ENCODE assay signal across 19 cellular contexts in genomic region chrX:2888309-2888708, GRCh38. TPM values are rescaled to one million over a fixed set of nuclear protein-coding genes. Genes with fewer than 3 reads are reported as not detected.
DNase-seq lines count a peak whose midpoint lies in the region; ATAC-seq and TF ChIP-seq lines count a peak whose summit lies in the region.
"Had no signal": no experiment of that assay in that cellular context is flagged by ENCODE, and none has a peak within 500 bp of the region (broad histone marks: within the 10 kb centered on the region; RNA-seq: fewer than 3 reads in every experiment).

No MANE protein-coding gene starts in this region.

- peaks cover 2% of the 10 kb centered on the region for H3K4me1 ChIP-seq in skeletal muscle satellite cell (ENCODE audit: control insufficient read depth, insufficient read depth, low read length)
- H3K4me1 ChIP-seq: psoas muscle, upper lobe of right lung had no signal

- DNase-seq in SKM-1 treated with dmso at 0.1 percent for 144 hours (lab: John Stamatoyannopoulos, UW; ENCODE audit: unreplicated experiment) (peak; percentile 47), SKM-1 (lab: John Stamatoyannopoulos, UW; ENCODE audit: unreplicated experiment) (no peak), NOMO-1 treated with DMSO at 0.1 percent for 48 hours (lab: John Stamatoyannopoulos, UW; ENCODE audit: unreplicated experiment) (peak; percentile 93), fibroblast of villous mesenchyme (ENCODE audit: low read depth) (peak; percentile 43), AG08395 (ENCODE audit: low spot score) (no peak), NCI-H524 treated with DMSO at 0.1 percent for 48 hours (lab: John Stamatoyannopoulos, UW) (no peak)
- DNase-seq: activated CD4-positive, alpha-beta T cell treated with anti-CD3 and anti-CD28 coated beads, Interleukin-2, amount 10 ng/mL, durations not matched to agents 7 days and 5 days; activated CD8-positive, alpha-beta memory T cell treated with anti-CD3 and anti-CD28 coated beads, Interleukin-2, amount 50 U/mL, for 48 hours; anterior cingulate cortex; NCI-H1436 treated with DMSO at 0.1 percent for 48 hours; NCI-H2171 treated with DMSO at 0.1 percent for 48 hours; psoas muscle; Right ventricle myocardium superior; stimulated activated CD4-positive, alpha-beta T cell treated with anti-CD3 and anti-CD28 coated beads, Interleukin-4, amount 100 ng/mL, for 24 hours; stomach; T-helper 1 cell; upper lobe of right lung had no signal

- H3K36me3 ChIP-seq in skeletal muscle satellite cell (ENCODE audit: insufficient read depth, low read length) = no peaks in the 10 kb centered on the region
- H3K36me3 ChIP-seq: stomach, upper lobe of right lung had no signal

- H3K9me3 ChIP-seq in skeletal muscle satellite cell (replicated peaks; ENCODE audit: low read length) = no peaks in the 10 kb centered on the region
- H3K9me3 ChIP-seq: psoas muscle, stomach, upper lobe of right lung had no signal

- TF ChIP-seq CTCF in fibroblast of villous mesenchyme (IDR thresholded peaks at IDR 0.05; ENCODE audit: insufficient read depth, low read depth, low read length) = no peak

- no peaks in the 10 kb centered on the region for H3K27me3 ChIP-seq in skeletal muscle satellite cell (ENCODE audit: control insufficient read depth, insufficient read depth, low read length)
- H3K27me3 ChIP-seq: stomach, upper lobe of right lung had no signal

- no peak for ATAC-seq in GM21737 (IDR thresholded peaks at IDR 0.05; ENCODE audit: unreplicated experiment)
- ATAC-seq: psoas muscle, upper lobe of right lung had no signal

- H3K9ac ChIP-seq in skeletal muscle satellite cell (ENCODE audit: low read depth, low read length) = no peak overlapping the region

- H3K4me3 ChIP-seq in fibroblast of villous mesenchyme (ENCODE audit: low read depth, low read length) (no peak overlapping the region), skeletal muscle satellite cell (ENCODE audit: low read length) (no peak overlapping the region)

- peak overlapping the region; percentile 76 for H3K4me2 ChIP-seq in skeletal muscle satellite cell (ENCODE audit: low read length)

RNA-seq across cellular contexts. Expression of gene ARSD, which starts 40.8 kb away (rescaled TPM):
- 10.6 and 13.4 TPM in 2 replicates for total RNA-seq in fibroblast of villous mesenchyme
- 7.9 and 11.1 TPM in 2 replicates for total RNA-seq in skeletal muscle satellite cell (2012; rRNA removed)

RNA-seq across cellular contexts. Expression of gene GYG2, which starts 59.6 kb away (rescaled TPM):
- 3.5 and 3.9 TPM in 2 replicates for total RNA-seq in fibroblast of villous mesenchyme
- total RNA-seq in skeletal muscle satellite cell (2012; rRNA removed) = 0.51 and 1.5 TPM in 2 replicates
- total RNA-seq: activated CD4-positive, alpha-beta T cell treated with anti-CD3 and anti-CD28 coated beads, Interleukin-2, amount 10 ng/mL, durations not matched to agents 7 days and 5 days had no signal

Comparison
In these comparisons a context has a peak if more than half of its experiments do, and no peak if none do; other contexts are left out.
1. DNase-seq: peak in SKM-1 treated with dmso at 0.1 percent for 144 hours (single experiment), NOMO-1 treated with DMSO at 0.1 percent for 48 hours (single experiment) and fibroblast of villous mesenchyme (single experiment); none in SKM-1 (single experiment), AG08395 (single experiment) and NCI-H524 treated with DMSO at 0.1 percent for 48 hours (single experiment).